8 cellular contexts compared by ENCODE assay signal in genomic region chr6:110814488-110815259, GRCh38. TPM values are rescaled to one million over a fixed set of nuclear protein-coding genes. Genes with fewer than 3 reads are reported as not detected.
DNase-seq lines count a peak whose midpoint lies in the region; ATAC-seq and TF ChIP-seq lines count a peak whose summit lies in the region.

No MANE protein-coding gene starts in this region.

- POLR2A ChIA-PET in PC-3 (lab: Charles Lee; ENCODE audit: unreplicated experiment): interaction anchor here (0.6 to 2.1 kb wide), 9 partner anchors 17 to 331 kb away, joined by 3 to 33 read pairs (median 4); partner anchors contain the start of genes AMD1 and GTF3C6

- TF ChIP-seq CTCF in PC-3 (conservative IDR thresholded peaks at IDR 0.05; ENCODE audit: low read depth, low read length) (no peak), neural cell (IDR thresholded peaks at IDR 0.05; ENCODE audit: poor library complexity, severe bottlenecking) (no peak)

- BruUV-seq in PC-3 (replicated peaks; lab: Mats Ljungman, UMichigan): no TSS peak

- H3K4me1 ChIP-seq in PC-3 (ENCODE audit: insufficient read depth, low read length) (peaks cover 29% of the 10 kb centered on the region), subcutaneous abdominal adipose tissue (ENCODE audit: control insufficient read depth in 5 of 5, insufficient read depth in 5 of 5, low read length in 5 of 5) (peaks cover 4 to 24% (median 16%) of the 10 kb centered on the region in 5 donors)

- H3K27ac ChIP-seq in PC-3 (ENCODE audit: low read length): peak overlapping the region; percentile 86
- H3K27ac ChIP-seq in neural cell (ENCODE audit: low read length): peak overlapping the region; percentile 95
- peak overlapping the region; percentile 78 for H3K27ac ChIP-seq in subcutaneous abdominal adipose tissue (ENCODE audit: low read depth, low read length)

- H3K4me2 ChIP-seq in PC-3 (ENCODE audit: low read length): peak overlapping the region; percentile 96
- H3K4me2 ChIP-seq in neural cell (ENCODE audit: low read length): peak overlapping the region; percentile 87

- ATAC-seq in GM19035 (IDR thresholded peaks at IDR 0.05; ENCODE audit: unreplicated experiment) (peak; percentile 17), HG03432 (IDR thresholded peaks at IDR 0.05; ENCODE audit: unreplicated experiment) (peak; percentile 13), PC-3 (peak; percentile 4)

- H4K20me1 ChIP-seq in PC-3 (ENCODE audit: low read length): no peaks in the 10 kb centered on the region
- H4K20me1 ChIP-seq in neural cell (ENCODE audit: insufficient read depth): no peaks in the 10 kb centered on the region

- H3K9me2 ChIP-seq in PC-3 (replicated peaks; ENCODE audit: low read length) (no peaks in the 10 kb centered on the region), neural cell (ENCODE audit: insufficient read depth, low read length) (no peaks in the 10 kb centered on the region)

- H3K36me3 ChIP-seq in PC-3 (ENCODE audit: low read depth, low read length) (no peaks in the 10 kb centered on the region), neural cell (ENCODE audit: insufficient read depth, low read length) (no peaks in the 10 kb centered on the region), subcutaneous abdominal adipose tissue (ENCODE audit: control insufficient read depth in 5 of 5, insufficient read depth in 5 of 5, low read length in 5 of 5) (no peaks in the 10 kb centered on the region)

- TF ChIP-seq EP300 in neural cell (conservative IDR thresholded peaks at IDR 0.05; ENCODE audit: poor library complexity, severe bottlenecking): no peak

- H2AFZ ChIP-seq in PC-3 (ENCODE audit: low read length): peak overlapping the region; percentile 83
- peak overlapping the region; percentile 85 for H2AFZ ChIP-seq in neural cell (ENCODE audit: low read depth, low read length)

- peak; percentile 82 for DNase-seq in AG20443 (ENCODE audit: low spot score)
- DNase-seq in PC-3: peak; percentile 6
- DNase-seq in activated effector memory CD4-positive, alpha-beta T cell treated with anti-CD3 and anti-CD28 coated beads, Interleukin-2, amount 50 U/mL, for 16 hours: peak; percentile 87
- DNase-seq in fibroblast of the conjunctiva (ENCODE audit: low read depth): peak; percentile 5

- CTCF ChIA-PET in PC-3 (lab: Charles Lee): interaction anchor here (0.7 to 1.0 kb wide), 3 partner anchors 62 to 130 kb away, joined by 3 to 6 read pairs (median 4); no protein-coding TSS in a partner anchor

- no peaks in the 10 kb centered on the region for H3K27me3 ChIP-seq in PC-3 (ENCODE audit: low read length)
- no peaks in the 10 kb centered on the region for H3K27me3 ChIP-seq in neural cell (ENCODE audit: insufficient read depth, low read depth, low read length)
- H3K27me3 ChIP-seq in subcutaneous abdominal adipose tissue (ENCODE audit: control insufficient read depth in 5 of 5, insufficient read depth in 4 of 5, low read length in 5 of 5): no peaks in the 10 kb centered on the region

- H3K9ac ChIP-seq in PC-3 (ENCODE audit: low read length) (peak overlapping the region; percentile 77), neural cell (ENCODE audit: low read length) (peak overlapping the region; percentile 93), subcutaneous abdominal adipose tissue (ENCODE audit: low read length in 5 of 5) (peak overlapping the region in 4 of 5 donors; percentile 66 to 89 (median 78))

- no peaks in the 10 kb centered on the region for H3F3A ChIP-seq in PC-3 (ENCODE audit: low read length, unreplicated experiment)
- no peaks in the 10 kb centered on the region for H3F3A ChIP-seq in neural cell (ENCODE audit: insufficient read depth, low read length, poor library complexity, severe bottlenecking)

- peaks cover 42% of the 10 kb centered on the region for H3K79me2 ChIP-seq in PC-3 (ENCODE audit: low read length)
- peaks cover 46% of the 10 kb centered on the region for H3K79me2 ChIP-seq in neural cell (replicated peaks; ENCODE audit: insufficient read depth, low read length)

- intact Hi-C loops in PC-3 (cut with micrococcal nuclease): loop anchor here (1.0 to 5.0 kb wide), 5 partner anchors 63 to 286 kb away; no protein-coding TSS in a partner anchor

- H3K9me3 ChIP-seq in PC-3 (ENCODE audit: low read length) (no peaks in the 10 kb centered on the region), neural cell (ENCODE audit: low read length) (no peaks in the 10 kb centered on the region), subcutaneous abdominal adipose tissue (ENCODE audit: control insufficient read depth in 5 of 5, low read length in 5 of 5) (no peaks in the 10 kb centered on the region)

- H3K4me3 ChIP-seq in PC-3 (ENCODE audit: low read length): peak overlapping the region; percentile 94
- H3K4me3 ChIP-seq in neural cell (ENCODE audit: low read length): peak overlapping the region; percentile 89
- H3K4me3 ChIP-seq in subcutaneous abdominal adipose tissue (ENCODE audit: low read depth in 1 of 5, low read length in 5 of 5): peak overlapping the region; percentile 75 to 99 (median 82)

- TF ChIP-seq RAD21 in neural cell (conservative IDR thresholded peaks at IDR 0.05): peak; percentile 11

TF ChIP-seq in neural cell, 6 proteins besides CTCF, POLR2A, EP300 and RAD21:
- TF ChIP-seq MXI1 (conservative IDR thresholded peaks at IDR 0.05; ENCODE audit: poor library complexity, severe bottlenecking) (peak; percentile 83), SMC3 (conservative IDR thresholded peaks at IDR 0.05; ENCODE audit: poor library complexity) (no peak), REST (IDR thresholded peaks at IDR 0.05; ENCODE audit: borderline replicate concordance) (no peak)

RNA-seq across cellular contexts. Expression of gene CDK19, which starts 0.6 kb away (rescaled TPM):
- total RNA-seq in PC-3 (2014; rRNA removed): 4.2 and 5.4 TPM in 2 replicates
- polyA plus RNA-seq in neural cell: 39.0 and 40.7 TPM in 2 replicates
- 62.6 and 77.6 TPM in 2 replicates for polyA minus RNA-seq in neural cell

RNA-seq across cellular contexts. Expression of gene AMD1, which starts 59.9 kb away (rescaled TPM):
- total RNA-seq in PC-3 (2014; rRNA removed): 56.2 and 72.5 TPM in 2 replicates
- polyA plus RNA-seq in neural cell: 77.6 and 86.5 TPM in 2 replicates
- polyA minus RNA-seq in neural cell: 86.9 and 87.2 TPM in 2 replicates

Comparison
In these comparisons a context has a peak if more than half of its experiments do, and no peak if none do; other contexts are left out.
1. Peak in every context shown above with its lines: DNase-seq, ATAC-seq, H3K4me3 ChIP-seq and H3K27ac ChIP-seq.
2. DNase-seq: peak in every context shown above with its lines; median percentile 87 in activated effector memory CD4-positive, alpha-beta T cell treated with anti-CD3 and anti-CD28 coated beads, Interleukin-2, amount 50 U/mL, for 16 hours; 82 in AG20443; 6 in PC-3; 5 in fibroblast of the conjunctiva.